Comparison of ENCODE assay signal across 14 cellular contexts in the genomic region with DNA sequence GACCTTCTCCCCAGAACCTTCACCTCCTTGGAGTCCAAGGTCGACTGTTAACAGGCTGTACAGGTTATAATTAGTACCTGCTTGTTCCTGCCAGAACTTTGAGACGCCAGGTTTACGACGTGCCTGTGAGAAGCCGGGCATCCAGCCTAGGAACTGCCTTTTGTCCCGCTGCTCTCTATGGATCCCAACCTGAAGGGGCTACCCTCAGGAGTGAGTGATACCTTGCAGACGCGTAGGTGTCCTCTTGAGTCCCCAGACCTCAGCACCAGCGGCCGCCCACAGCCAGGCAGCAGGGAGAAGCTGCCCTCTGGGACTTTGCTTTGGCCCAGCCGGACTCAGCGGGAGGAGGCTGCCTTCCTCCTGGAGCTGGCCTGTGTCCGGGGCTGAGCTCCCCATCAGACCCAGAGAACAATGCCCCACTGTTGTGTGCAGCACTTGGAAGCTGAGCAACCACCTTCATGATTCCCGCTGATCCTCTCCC. TPM values are rescaled to one million over a fixed set of nuclear protein-coding genes. Genes with fewer than 3 reads are reported as not detected.
DNase-seq lines count a peak whose midpoint lies in the region; ATAC-seq, FAIRE-seq and TF ChIP-seq lines count a peak whose summit lies in the region.
"Had no signal": no experiment of that assay in that cellular context is flagged by ENCODE, and none has a peak within 500 bp of the region (broad histone marks: within the 10 kb centered on the region; RNA-seq: fewer than 3 reads in every experiment).

No MANE protein-coding gene starts in this region.

- FAIRE-seq in HTR-8/SVneo (lab: Jason Lieb, UNC) = no peak
- FAIRE-seq: G401.6 had no signal

- H3K27me3 ChIP-seq in BLaER1 (no peaks in the 10 kb centered on the region), cardiac muscle cell (no peaks in the 10 kb centered on the region), left lung (no peaks in the 10 kb centered on the region)
- H3K27me3 ChIP-seq: upper lobe of right lung had no signal

- ATAC-seq in left lung = no peak
- ATAC-seq: upper lobe of right lung had no signal

- H3K4me2 ChIP-seq in BLaER1 = peak overlapping the region; percentile 84

- peaks cover 90% of the 10 kb centered on the region for H3K36me3 ChIP-seq in BLaER1
- no peaks in the 10 kb centered on the region for H3K36me3 ChIP-seq in cardiac muscle cell
- peaks cover 0 to 17% of the 10 kb centered on the region in 2 donors for H3K36me3 ChIP-seq in left lung
- H3K36me3 ChIP-seq: upper lobe of right lung had no signal

- H3K9ac ChIP-seq in BLaER1 = peak overlapping the region; percentile 45

- peaks cover 100% of the 10 kb centered on the region for H4K20me1 ChIP-seq in BLaER1

- peaks cover 100% of the 10 kb centered on the region for H3K4me1 ChIP-seq in BLaER1
- H3K4me1 ChIP-seq in cardiac muscle cell (ENCODE audit: low read depth) = peaks cover 31% of the 10 kb centered on the region
- peaks cover 20 to 84% of the 10 kb centered on the region in 2 donors for H3K4me1 ChIP-seq in left lung

- H3K27ac ChIP-seq in BLaER1 = peak overlapping the region; percentile 62
- peak overlapping the region; percentile 50 for H3K27ac ChIP-seq in cardiac muscle cell
- no peak overlapping the region for H3K27ac ChIP-seq in left lung
- H3K27ac ChIP-seq: upper lobe of right lung had no signal

- intact Hi-C loops in posterior vena cava (cut with DNase I) = no loop called here
- intact Hi-C loops in left lung (cut with DNase I) = no loop called here

- DNase-seq in SK-MEL-5 (ENCODE audit: low read depth, low spot score) (peak; percentile 50), cardiac muscle cell (ENCODE audit: low read depth in 1 of 2, low spot score in 1 of 2) (no peak), posterior vena cava (ENCODE audit: low spot score) (peak; percentile 78), ecto neural progenitor cell (ENCODE audit: low spot score) (no peak), left lung (no peak), HTR-8/SVneo (ENCODE audit: insufficient read length, low spot score) (no peak), mucosa of gallbladder (ENCODE audit: low spot score) (no peak)
- DNase-seq: activated CD4-positive, CD25-positive, alpha-beta regulatory T cell treated with anti-CD3 and anti-CD28 coated beads, Interleukin-2, amount 50 U/mL, for 72 hours; activated effector memory CD4-positive, alpha-beta T cell treated with anti-CD3 and anti-CD28 coated beads, Interleukin-2, amount 50 U/mL, for 16 hours; cortex of kidney; SHP77; upper lobe of right lung had no signal

- no peak for TF ChIP-seq CTCF in cardiac muscle cell (IDR thresholded peaks at IDR 0.05; ENCODE audit: low read depth, low read length)
- no peak for TF ChIP-seq CTCF in left lung (IDR thresholded peaks at IDR 0.05)

- H3K4me3 ChIP-seq in BLaER1 = no peak overlapping the region
- no peak overlapping the region for H3K4me3 ChIP-seq in cardiac muscle cell
- H3K4me3 ChIP-seq in left lung = no peak overlapping the region
- H3K4me3 ChIP-seq: upper lobe of right lung had no signal

- H3K9me3 ChIP-seq in BLaER1 = no peaks in the 10 kb centered on the region
- no peaks in the 10 kb centered on the region for H3K9me3 ChIP-seq in cardiac muscle cell (ENCODE audit: low read depth)
- H3K9me3 ChIP-seq in left lung = no peaks in the 10 kb centered on the region
- H3K9me3 ChIP-seq: upper lobe of right lung had no signal

- in situ Hi-C loops in SK-MEL-5 (cut with HindIII; ENCODE audit: low pct_unique_long_range_greater_than_20kb, low sequenced_read_pairs) = no loop called here

RNA-seq across cellular contexts. Expression of a gene that starts 16.2 kb away (rescaled TPM):
- total RNA-seq in SK-MEL-5 (2014; rRNA removed; shearing (Covaris generic)) = 1.3 and 1.6 TPM in 2 replicates
- 0.41 and 0.81 TPM in 2 replicates for polyA plus RNA-seq in SK-MEL-5 (2015; cell fraction: cytosol; rRNA removed)
- polyA plus RNA-seq in SK-MEL-5 (2015; cell fraction: nucleus; rRNA removed) = 1.5 and 2.6 TPM in 2 replicates
- 0.42 and 2.0 TPM in 2 replicates for total RNA-seq in cardiac muscle cell
- 0.09 and 0.45 TPM in 2 replicates for polyA plus RNA-seq in cardiac muscle cell
- total RNA-seq in posterior vena cava = 10 to 100 TPM; 35.7 to 40.0 TPM
- 10 to 100 TPM; 11.1 to 25.4 TPM for total RNA-seq in left lung
- total RNA-seq in mucosa of gallbladder = 9.5 TPM

RNA-seq across cellular contexts. Expression of a gene that starts 34.6 kb away (rescaled TPM):
- 49.2 and 57.5 TPM in 2 replicates for total RNA-seq in SK-MEL-5 (2014; rRNA removed; shearing (Covaris generic))
- 30.6 and 43.0 TPM in 2 replicates for polyA plus RNA-seq in SK-MEL-5 (2015; cell fraction: cytosol; rRNA removed)
- 11.6 and 11.7 TPM in 2 replicates for polyA plus RNA-seq in SK-MEL-5 (2015; cell fraction: nucleus; rRNA removed)
- total RNA-seq in cardiac muscle cell (50.2 and 80.8 TPM in 2 replicates), posterior vena cava (10 to 100 TPM; 21.7 to 25.6 TPM), left lung (10 to 100 TPM; 29.4 to 29.5 TPM), mucosa of gallbladder (38.6 TPM)
- polyA plus RNA-seq in cardiac muscle cell = 180 and 181 TPM in 2 replicates

Comparison
In these comparisons a context has a peak if more than half of its experiments do, and no peak if none do; other contexts are left out.
1. H3K27ac ChIP-seq: peak in BLaER1 (single experiment) and cardiac muscle cell (single experiment); none in left lung (0 of 2).
2. DNase-seq: peak in SK-MEL-5 (single experiment) and posterior vena cava (single experiment); none in cardiac muscle cell (0 of 2), ecto neural progenitor cell (single experiment), left lung (0 of 2), HTR-8/SVneo (single experiment) and mucosa of gallbladder (single experiment).